ENCODE assay signal across 8 cellular contexts in the genomic region with DNA sequence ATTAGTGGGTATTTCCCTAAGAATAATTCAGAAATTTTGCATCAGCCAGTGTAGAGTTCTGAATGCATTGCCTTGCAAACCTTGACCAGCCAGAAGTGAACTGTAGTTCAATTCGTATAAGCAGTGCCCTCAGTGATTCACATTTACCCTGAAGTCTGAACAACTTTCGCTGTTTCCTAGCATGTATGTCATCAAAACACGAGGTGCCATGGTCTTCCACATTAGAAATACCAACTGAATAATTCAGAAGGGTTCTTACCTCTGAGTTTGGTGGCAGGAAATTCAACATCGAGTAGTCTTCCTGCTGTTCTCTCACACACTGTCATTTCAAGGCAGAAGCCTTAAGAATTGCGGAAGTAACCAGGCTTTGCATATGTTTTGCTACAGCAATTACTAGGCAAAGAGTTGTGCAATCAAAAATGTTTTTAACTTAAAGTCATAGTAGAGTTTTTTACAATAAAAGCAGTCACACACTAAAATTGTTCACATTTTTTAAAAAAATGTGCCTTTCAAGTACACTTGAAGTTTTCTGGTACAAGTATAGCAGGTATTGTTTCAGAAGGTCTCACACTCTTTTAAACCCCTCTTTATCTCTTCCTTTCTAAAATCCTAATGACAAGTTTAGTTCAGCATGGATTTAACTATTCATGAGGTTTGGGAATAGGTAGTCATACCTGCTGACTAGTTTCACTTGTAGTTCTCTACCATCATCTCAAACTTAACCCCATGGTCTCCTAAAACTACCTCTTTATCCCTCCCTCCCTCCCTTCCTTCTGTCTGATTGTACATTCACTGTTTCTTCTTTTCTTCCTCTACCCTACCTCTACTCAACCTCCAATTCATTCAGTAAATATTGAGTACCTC.
A peak's percentile ranks its signal among the peaks of the same experiment; 100 is the strongest.
DNase-seq lines count a peak whose midpoint lies in the region; ATAC-seq and TF ChIP-seq lines count a peak whose summit lies in the region.

No MANE protein-coding gene starts in this region.

- no peak for DNase-seq in CD4-positive, alpha-beta T cell
- DNase-seq in GM19238 (ENCODE audit: insufficient read length, low spot score) (peak; percentile 14), head of caudate nucleus (no peak), brain microvascular endothelial cell (no peak), coronary artery (ENCODE audit: low spot score) (no peak)
- peak; percentile 42 for DNase-seq in activated CD8-positive, alpha-beta T cell treated with anti-CD3 and anti-CD28 coated beads, Interleukin-2, amount 10 ng/mL, durations not matched to agents 7 days and 5 days
- DNase-seq in natural killer cell treated with Interleukin-12 subunit alpha and Interleukin-12 subunit beta and Interleukin-15 and Interleukin-18, amount 100 ng/mL, for 72 hours (ENCODE audit: low spot score): peak; percentile 76

- H3K4me3 Mint-ChIP-seq in CD4-positive, alpha-beta T cell: peak overlapping the region; percentile 65
- peak overlapping the region; percentile 51 for H3K4me3 Mint-ChIP-seq in activated CD8-positive, alpha-beta T cell treated with anti-CD3 and anti-CD28 coated beads, Interleukin-2, amount 10 ng/mL, durations not matched to agents 7 days and 5 days
- H3K4me3 Mint-ChIP-seq in natural killer cell treated with Interleukin-12 subunit alpha and Interleukin-12 subunit beta and Interleukin-15 and Interleukin-18, amount 100 ng/mL, for 72 hours: peak overlapping the region; percentile 96

- H3K4me3 ChIP-seq in brain microvascular endothelial cell (ENCODE audit: low read depth, low read length): no peak overlapping the region
- H3K4me3 ChIP-seq in coronary artery: no peak overlapping the region

- POLR2A ChIA-PET in CD4-positive, alpha-beta T cell (lab: Charles Lee): no interaction called here
- POLR2A ChIA-PET in activated CD8-positive, alpha-beta T cell treated with anti-CD3 and anti-CD28 coated beads, Interleukin-2, amount 10 ng/mL, durations not matched to agents 7 days and 5 days (lab: Charles Lee): no interaction called here

- no peaks in the 10 kb centered on the region for H3K9me3 Mint-ChIP-seq in CD4-positive, alpha-beta T cell
- no peaks in the 10 kb centered on the region for H3K9me3 Mint-ChIP-seq in activated CD8-positive, alpha-beta T cell treated with anti-CD3 and anti-CD28 coated beads, Interleukin-2, amount 10 ng/mL, durations not matched to agents 7 days and 5 days (ENCODE audit: insufficient read depth)
- no peaks in the 10 kb centered on the region for H3K9me3 Mint-ChIP-seq in natural killer cell treated with Interleukin-12 subunit alpha and Interleukin-12 subunit beta and Interleukin-15 and Interleukin-18, amount 100 ng/mL, for 72 hours

- peak overlapping the region; percentile 82 for H3K27ac Mint-ChIP-seq in CD4-positive, alpha-beta T cell
- peak overlapping the region; percentile 78 for H3K27ac Mint-ChIP-seq in activated CD8-positive, alpha-beta T cell treated with anti-CD3 and anti-CD28 coated beads, Interleukin-2, amount 10 ng/mL, durations not matched to agents 7 days and 5 days
- H3K27ac Mint-ChIP-seq in natural killer cell treated with Interleukin-12 subunit alpha and Interleukin-12 subunit beta and Interleukin-15 and Interleukin-18, amount 100 ng/mL, for 72 hours: peak overlapping the region; percentile 95 to 100

- H3K27ac ChIP-seq in CD4-positive, alpha-beta T cell (ENCODE audit: low read depth, low read length): no peak overlapping the region
- H3K27ac ChIP-seq in brain microvascular endothelial cell: no peak overlapping the region
- peak overlapping the region in 1 of 2 donors; percentile 32 for H3K27ac ChIP-seq in coronary artery

- peaks cover 21% of the 10 kb centered on the region for H3K4me1 Mint-ChIP-seq in CD4-positive, alpha-beta T cell (ENCODE audit: low read depth)
- H3K4me1 Mint-ChIP-seq in activated CD8-positive, alpha-beta T cell treated with anti-CD3 and anti-CD28 coated beads, Interleukin-2, amount 10 ng/mL, durations not matched to agents 7 days and 5 days (ENCODE audit: low read depth): peaks cover 16% of the 10 kb centered on the region
- H3K4me1 Mint-ChIP-seq in natural killer cell treated with Interleukin-12 subunit alpha and Interleukin-12 subunit beta and Interleukin-15 and Interleukin-18, amount 100 ng/mL, for 72 hours (ENCODE audit: low read depth in 2 of 2): peaks cover 29 to 39% of the 10 kb centered on the region in 2 donors

- peaks cover 15% of the 10 kb centered on the region for H3K36me3 ChIP-seq in brain microvascular endothelial cell (replicated peaks)

- no peaks in the 10 kb centered on the region for H3K27me3 ChIP-seq in CD4-positive, alpha-beta T cell (ENCODE audit: control insufficient read depth, insufficient read depth, low read length)
- H3K27me3 ChIP-seq in brain microvascular endothelial cell (replicated peaks): no peaks in the 10 kb centered on the region

- CTCF ChIA-PET in CD4-positive, alpha-beta T cell (lab: Charles Lee): no interaction called here
- CTCF ChIA-PET in activated CD8-positive, alpha-beta T cell treated with anti-CD3 and anti-CD28 coated beads, Interleukin-2, amount 10 ng/mL, durations not matched to agents 7 days and 5 days (lab: Charles Lee): no interaction called here

- H3K9me3 ChIP-seq in CD4-positive, alpha-beta T cell (ENCODE audit: control insufficient read depth, low read length): no peaks in the 10 kb centered on the region

- ATAC-seq in CD4-positive, alpha-beta T cell (ENCODE audit: poor library complexity): peak; percentile 89
- ATAC-seq in HG03139 (IDR thresholded peaks at IDR 0.05; ENCODE audit: unreplicated experiment): peak; percentile 97
- ATAC-seq in activated CD8-positive, alpha-beta T cell treated with anti-CD3 and anti-CD28 coated beads, Interleukin-2, amount 10 ng/mL, durations not matched to agents 7 days and 5 days: peak; percentile 88
- ATAC-seq in natural killer cell treated with Interleukin-12 subunit alpha and Interleukin-12 subunit beta and Interleukin-15 and Interleukin-18, amount 100 ng/mL, for 72 hours: peak; percentile 96

- intact Hi-C loops in CD4-positive, alpha-beta T cell (cut with DNase I, micrococcal nuclease): loop anchor here in 1 of 2 experiments (10.0 kb wide), 1 partner anchor 118 kb away; the partner anchor contains the start of gene STXBP5
- intact Hi-C loops in head of caudate nucleus (cut with DNase I): no loop called here

- in situ Hi-C loops in brain microvascular endothelial cell (cut with HindIII; ENCODE audit: low pct_ligation_motif_present, low sequenced_read_pairs): no loop called here

- TF ChIP-seq CTCF in CD4-positive, alpha-beta T cell (IDR thresholded peaks at IDR 0.05): no peak
- TF ChIP-seq CTCF in brain microvascular endothelial cell (IDR thresholded peaks at IDR 0.05; ENCODE audit: low read depth, low read length, missing control alignments) (no peak), coronary artery (IDR thresholded peaks at IDR 0.05) (no peak)

- no peaks in the 10 kb centered on the region for H3K27me3 Mint-ChIP-seq in CD4-positive, alpha-beta T cell
- H3K27me3 Mint-ChIP-seq in activated CD8-positive, alpha-beta T cell treated with anti-CD3 and anti-CD28 coated beads, Interleukin-2, amount 10 ng/mL, durations not matched to agents 7 days and 5 days (ENCODE audit: low read depth): no peaks in the 10 kb centered on the region
- H3K27me3 Mint-ChIP-seq in natural killer cell treated with Interleukin-12 subunit alpha and Interleukin-12 subunit beta and Interleukin-15 and Interleukin-18, amount 100 ng/mL, for 72 hours: no peaks in the 10 kb centered on the region

- H3K36me3 Mint-ChIP-seq in CD4-positive, alpha-beta T cell (ENCODE audit: low read depth): peaks cover 44% of the 10 kb centered on the region
- H3K36me3 Mint-ChIP-seq in activated CD8-positive, alpha-beta T cell treated with anti-CD3 and anti-CD28 coated beads, Interleukin-2, amount 10 ng/mL, durations not matched to agents 7 days and 5 days (ENCODE audit: low read depth): peaks cover 33% of the 10 kb centered on the region
- peaks cover 29% of the 10 kb centered on the region for H3K36me3 Mint-ChIP-seq in natural killer cell treated with Interleukin-12 subunit alpha and Interleukin-12 subunit beta and Interleukin-15 and Interleukin-18, amount 100 ng/mL, for 72 hours

Comparison
In these comparisons a context has a peak if more than half of its experiments do, and no peak if none do; other contexts are left out.
1. DNase-seq: peak in GM19238 (single experiment), activated CD8-positive, alpha-beta T cell treated with anti-CD3 and anti-CD28 coated beads, Interleukin-2, amount 10 ng/mL, durations not matched to agents 7 days and 5 days (single experiment) and natural killer cell treated with Interleukin-12 subunit alpha and Interleukin-12 subunit beta and Interleukin-15 and Interleukin-18, amount 100 ng/mL, for 72 hours (single experiment); none in CD4-positive, alpha-beta T cell (0 of 10), head of caudate nucleus (0 of 42), brain microvascular endothelial cell (single experiment) and coronary artery (single experiment).
2. Peak in every context shown above with its lines, with median percentiles within 50 percentile points of each other: ATAC-seq, H3K27ac Mint-ChIP-seq and H3K4me3 Mint-ChIP-seq.